19 cellular contexts compared by ENCODE assay signal in the genomic region with DNA sequence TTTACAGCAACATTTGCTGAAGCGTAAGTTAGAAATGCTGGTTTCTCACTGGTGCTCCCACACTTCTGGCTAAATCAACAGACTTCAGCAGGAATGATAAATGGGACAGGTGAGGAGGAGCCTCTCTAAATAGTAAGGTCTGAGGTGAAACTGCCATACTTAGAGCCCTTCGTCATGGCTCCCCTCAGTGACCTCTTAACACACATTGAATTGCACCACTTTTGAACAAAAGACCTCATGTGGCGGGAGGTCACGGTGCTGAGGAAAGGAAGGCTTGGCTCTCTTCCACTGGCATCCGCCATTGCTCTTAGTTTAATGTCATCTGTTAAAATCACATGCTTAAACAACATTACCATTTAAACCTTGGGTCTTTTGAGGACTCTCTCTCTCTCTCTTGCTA.
"Had no signal": no experiment of that assay in that cellular context is flagged by ENCODE, and none has a peak within 500 bp of the region (broad histone marks: within the 10 kb centered on the region; RNA-seq: fewer than 3 reads in every experiment).

No MANE protein-coding gene starts in this region.

- H3K4me1 Mint-ChIP-seq: naive B cell had no signal

- H3K79me2 ChIP-seq: parathyroid adenoma had no signal

- H3K9me3 ChIP-seq: uterus had no signal

- ATAC-seq: activated CD8-positive, alpha-beta memory T cell treated with anti-CD3 and anti-CD28 coated beads, Interleukin-2, amount 10 ng/mL, durations not matched to agents 7 days and 5 days; activated naive CD4-positive, alpha-beta T cell treated with anti-CD3 and anti-CD28 coated beads, Interleukin-2, amount 50 U/mL, for 72 hours had no signal

- H3K27me3 Mint-ChIP-seq: activated T-cell treated with anti-CD3 and anti-CD28 coated beads, Interleukin-2, amount 50 U/mL, for 24 hours; naive B cell had no signal

- H3K9me3 Mint-ChIP-seq: activated naive CD4-positive, alpha-beta T cell treated with anti-CD3 and anti-CD28 coated beads, Interleukin-2, amount 50 U/mL, for 72 hours; activated T-cell treated with anti-CD3 and anti-CD28 coated beads, Interleukin-2, amount 50 U/mL, for 24 hours had no signal

- DNase-seq: activated CD4-positive, alpha-beta T cell treated with anti-CD3 and anti-CD28 coated beads for 1 hour; activated CD4-positive, alpha-beta T cell treated with anti-CD3 and anti-CD28 coated beads, Interleukin-2, amount 50 U/mL, for 48 hours; activated CD8-positive, alpha-beta memory T cell treated with anti-CD3 and anti-CD28 coated beads, Interleukin-2, amount 10 ng/mL, durations not matched to agents 7 days and 5 days; activated effector memory CD4-positive, alpha-beta T cell treated with Interleukin-2 at 50 U/mL for 16 hours; activated T-cell treated with anti-CD3 and anti-CD28 coated beads, Interleukin-2, amount 50 U/mL, for 24 hours; amygdala; brain microvascular endothelial cell; cerebellar nuclear complex; dorsolateral prefrontal cortex; foreskin fibroblast; head of caudate nucleus; kidney; midbrain; naive B cell; small intestine; uterus had no signal

- FAIRE-seq: kidney, small intestine had no signal

- H3K36me3 Mint-ChIP-seq: activated CD8-positive, alpha-beta memory T cell treated with anti-CD3 and anti-CD28 coated beads, Interleukin-2, amount 10 ng/mL, durations not matched to agents 7 days and 5 days; activated naive CD4-positive, alpha-beta T cell treated with anti-CD3 and anti-CD28 coated beads, Interleukin-2, amount 50 U/mL, for 72 hours had no signal

- H3K27me3 ChIP-seq: brain microvascular endothelial cell, dorsolateral prefrontal cortex, esophagus muscularis mucosa, uterus had no signal

- H3K4me1 ChIP-seq: parathyroid adenoma, uterus had no signal

- H3K4me3 ChIP-seq: dorsolateral prefrontal cortex, esophagus muscularis mucosa, uterus had no signal

- H3K4me3 Mint-ChIP-seq: activated CD8-positive, alpha-beta memory T cell treated with anti-CD3 and anti-CD28 coated beads, Interleukin-2, amount 10 ng/mL, durations not matched to agents 7 days and 5 days; activated T-cell treated with anti-CD3 and anti-CD28 coated beads, Interleukin-2, amount 50 U/mL, for 24 hours; naive B cell had no signal

- H3K36me3 ChIP-seq: brain microvascular endothelial cell, esophagus muscularis mucosa, uterus had no signal

- H3K27ac ChIP-seq: brain microvascular endothelial cell, dorsolateral prefrontal cortex, parathyroid adenoma, uterus had no signal

- H3K9ac ChIP-seq: parathyroid adenoma had no signal

- H3K27ac Mint-ChIP-seq: activated CD8-positive, alpha-beta memory T cell treated with anti-CD3 and anti-CD28 coated beads, Interleukin-2, amount 10 ng/mL, durations not matched to agents 7 days and 5 days; activated T-cell treated with anti-CD3 and anti-CD28 coated beads, Interleukin-2, amount 50 U/mL, for 24 hours had no signal
